8 cellular contexts compared by ENCODE assay signal in the genomic region with DNA sequence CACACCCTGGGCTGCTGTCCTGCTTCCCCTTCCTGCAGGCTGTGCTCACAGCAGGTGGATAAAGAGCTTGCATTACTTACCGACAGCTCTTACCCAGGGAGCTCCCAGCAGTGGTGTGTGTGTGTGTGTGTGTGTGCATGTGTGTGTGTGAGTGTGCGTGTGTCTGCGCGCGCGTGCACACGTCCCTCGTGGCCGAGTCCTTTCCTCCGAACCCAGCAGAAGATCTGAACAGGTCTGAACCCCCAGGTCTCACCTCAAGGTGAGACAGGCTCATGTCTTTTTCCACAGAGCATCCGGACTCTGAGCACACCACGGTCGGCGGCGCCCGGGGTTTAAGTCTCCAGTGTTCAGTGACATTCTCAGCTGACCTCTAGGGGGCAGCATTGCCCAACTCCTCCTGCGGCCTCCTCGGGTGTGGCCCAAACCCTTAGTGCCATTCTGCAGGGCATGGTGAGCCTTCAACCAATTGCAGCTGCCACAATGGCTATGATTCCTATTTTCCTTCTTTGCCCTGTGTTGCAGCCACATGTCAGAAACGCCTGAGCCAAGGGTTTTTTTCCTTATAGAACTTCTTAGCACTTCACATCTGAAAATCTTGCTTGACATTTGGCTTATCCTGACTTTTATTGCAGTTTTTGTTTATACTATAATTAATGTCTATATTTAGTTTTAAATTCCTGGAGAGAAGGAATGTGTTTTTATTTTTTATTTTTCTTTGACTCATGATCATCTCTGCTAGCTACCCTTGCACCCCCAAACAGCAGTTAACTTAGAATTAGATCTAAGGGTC.
A peak's percentile ranks its signal among the peaks of the same experiment; 100 is the strongest.
DNase-seq lines count a peak whose midpoint lies in the region; ATAC-seq, FAIRE-seq and TF ChIP-seq lines count a peak whose summit lies in the region.

No MANE protein-coding gene starts in this region.

- H3K36me3 ChIP-seq in colonic mucosa (no peaks in the 10 kb centered on the region), HepG2 (replicated peaks in 1 of 2; ENCODE audit: control insufficient read depth in 1 of 2, insufficient read depth in 2 of 2, low read length in 2 of 2) (no peaks in the 10 kb centered on the region)

- TF ChIP-seq EP300 in HepG2 (IDR thresholded peaks at IDR 0.05; ENCODE audit: low read depth in 2 of 2, low read length in 2 of 2) = no peak
- no peak for TF ChIP-seq EP300 in HepG2 (CRISPR knock-in tag; IDR thresholded peaks at IDR 0.05; ENCODE audit: borderline replicate concordance)

- H3K9me3 ChIP-seq in colonic mucosa (no peaks in the 10 kb centered on the region), HepG2 (ENCODE audit: low read length) (no peaks in the 10 kb centered on the region)

- H4K20me1 ChIP-seq in HepG2 (ENCODE audit: insufficient read depth, low read length) = no peaks in the 10 kb centered on the region

- POLR2A ChIA-PET in HepG2 (lab: Yijun Ruan, JAX) = no interaction called here

- H3K27ac ChIP-seq in colonic mucosa (no peak overlapping the region), HepG2 (ENCODE audit: extremely low read length, insufficient read depth, low read length) (no peak overlapping the region)

- H3K4me3 ChIP-seq in colonic mucosa (no peak overlapping the region), HepG2 (replicated peaks in 1 of 3; ENCODE audit: insufficient read depth in 1 of 3, low read depth in 2 of 3, low read length in 3 of 3) (no peak overlapping the region; a peak in 1 of 6 replicates)

- TF ChIP-seq CTCF in colonic mucosa (IDR thresholded peaks at IDR 0.05) (peak; percentile 83), HepG2 (CRISPR knock-in tag; IDR thresholded peaks at IDR 0.05) (peak; percentile 87)

- CTCF ChIA-PET in HepG2 (lab: Yijun Ruan, JAX; ENCODE audit: low intra/inter-chr PET ratio, low total read pairs) = no interaction called here

- no peaks in the 10 kb centered on the region for H3K79me2 ChIP-seq in HepG2 (ENCODE audit: insufficient read depth, low read length)

- H3K9ac ChIP-seq in colonic mucosa (ENCODE audit: low read depth in 2 of 2, low read length in 2 of 2) (no peak overlapping the region), HepG2 (ENCODE audit: insufficient read depth, low read depth, low read length) (no peak overlapping the region)

- H3K27me3 ChIP-seq in colonic mucosa = no peaks in the 10 kb centered on the region
- H3K27me3 ChIP-seq in HepG2 (ENCODE audit: control insufficient read depth in 1 of 2, insufficient read depth in 2 of 2, low read length in 2 of 2) = peaks cover 0 to 1% of the 10 kb centered on the region in 2 experiments; a peak in 1 of 5 replicates

- DNase-seq in AG20443 (ENCODE audit: low spot score) (peak; percentile 91), NCI-H2227 (lab: John Stamatoyannopoulos, UW; ENCODE audit: unreplicated experiment) (peak; percentile 74), colonic mucosa (peak; percentile 81), HepG2 (ENCODE audit: low spot score) (peak; percentile 34)
- DNase-seq in activated CD4-positive, alpha-beta T cell treated with anti-CD3 and anti-CD28 coated beads for 48 hours = peak; percentile 88
- peak; percentile 59 to 78 (median 64) for DNase-seq in stimulated activated CD4-positive, alpha-beta T cell treated with anti-CD3 and anti-CD28 coated beads, TNF-alpha, amount 100 ng/mL, for 24 hours (ENCODE audit: low read depth in 3 of 3)

- H3K4me1 ChIP-seq in colonic mucosa = no peaks in the 10 kb centered on the region
- no peaks in the 10 kb centered on the region for H3K4me1 ChIP-seq in HepG2 (ENCODE audit: insufficient read depth, low read length)

- H2AFZ ChIP-seq in HepG2 (ENCODE audit: low read length) = no peak overlapping the region

- ATAC-seq in GM18907 (IDR thresholded peaks at IDR 0.05; ENCODE audit: unreplicated experiment) (peak; percentile 92), HG03108 (IDR thresholded peaks at IDR 0.05; ENCODE audit: unreplicated experiment) (peak; percentile 81), HepG2 (peak; percentile 96)

- no peak for TF ChIP-seq POLR2A in HepG2 (IDR thresholded peaks at IDR 0.05; ENCODE audit: insufficient read depth in 1 of 2, low read depth in 2 of 2, low read length in 2 of 2)

- peak overlapping the region; percentile 20; the same call in 1 of the 2 replicates for H3K4me2 ChIP-seq in HepG2 (ENCODE audit: low read depth, low read length)

- BruUV-seq in HepG2 (replicated peaks; lab: Mats Ljungman, UMichigan) = no TSS peak

- in situ Hi-C loops in HepG2 (cut with HindIII; ENCODE audit: extremely low pct_ligation_motif_present, low pct_unique_long_range_greater_than_20kb) = loop anchor here (25.0 kb wide), 2 partner anchors 754 to 1054 kb away; no protein-coding TSS in a partner anchor

- peak; percentile 57 for FAIRE-seq in HepG2 (lab: Jason Lieb, UNC)

- WGBS in HepG2 (ENCODE audit: low lambda C conversion rate) = 0% methylated on average over 3 of the region's 19 CpGs

- peak; percentile 43; the same call in 1 of the 2 replicates for TF ChIP-seq RAD21 in HepG2 (CRISPR knock-in tag; IDR thresholded peaks at IDR 0.05)

- intact Hi-C loops in colonic mucosa (cut with DNase I) (no loop called here), HepG2 (cut with micrococcal nuclease; ENCODE audit: unreplicated experiment) (no loop called here)

TF ChIP-seq in HepG2, 621 proteins besides CTCF, POLR2A, EP300 and RAD21:
- peak; percentile 51 for TF ChIP-seq XRCC5 (optimal IDR thresholded peaks at IDR 0.05; ENCODE audit: low read length)
- peak; percentile 73 for TF ChIP-seq STAG1 (CRISPR knock-in tag; IDR thresholded peaks at IDR 0.05)
- no peak for TF ChIP-seq ZNF782 (CRISPR knock-in tag; IDR thresholded peaks at IDR 0.05; ENCODE audit: borderline replicate concordance)
- TF ChIP-seq SMC3 (IDR thresholded peaks at IDR 0.05; ENCODE audit: low read length) = peak; percentile 17; the same call in 1 of the 2 replicates
- TF ChIP-seq SP140L (CRISPR knock-in tag; IDR thresholded peaks at IDR 0.05; ENCODE audit: borderline replicate concordance) = no peak
- TF ChIP-seq HOXA5 (CRISPR knock-in tag; IDR thresholded peaks at IDR 0.05) = no peak
- 0 out of 2 replicates have a peak, but pooled peaks have one; percentile 46 for TF ChIP-seq KDM2A (CRISPR knock-in tag; IDR thresholded peaks at IDR 0.05; ENCODE audit: borderline replicate concordance, low read depth)
- no peak for TF ChIP-seq HCFC1 (IDR thresholded peaks at IDR 0.05; ENCODE audit: low read depth, low read length)
- TF ChIP-seq ZNF160 (CRISPR knock-in tag; IDR thresholded peaks at IDR 0.05) = no peak
- TF ChIP-seq CREM (IDR thresholded peaks at IDR 0.05) = no peak
- no peak for TF ChIP-seq CREM (CRISPR knock-in tag; IDR thresholded peaks at IDR 0.05)
- TF ChIP-seq ARNT2 (CRISPR knock-in tag; IDR thresholded peaks at IDR 0.05; ENCODE audit: low read depth) = no peak
- TF ChIP-seq HNRNPLL (IDR thresholded peaks at IDR 0.05; ENCODE audit: low read depth, low read length, poor library complexity, severe bottlenecking) = peak; percentile 26

Comparison
In these comparisons a context has a peak if more than half of its experiments do, and no peak if none do; other contexts are left out.
1. DNase-seq: peak in every context shown above with its lines; median percentile 91 in AG20443; 88 in activated CD4-positive, alpha-beta T cell treated with anti-CD3 and anti-CD28 coated beads for 48 hours; 81 in colonic mucosa; 74 in NCI-H2227; 64 in stimulated activated CD4-positive, alpha-beta T cell treated with anti-CD3 and anti-CD28 coated beads, TNF-alpha, amount 100 ng/mL, for 24 hours; 34 in HepG2.